In the genomic region with DNA sequence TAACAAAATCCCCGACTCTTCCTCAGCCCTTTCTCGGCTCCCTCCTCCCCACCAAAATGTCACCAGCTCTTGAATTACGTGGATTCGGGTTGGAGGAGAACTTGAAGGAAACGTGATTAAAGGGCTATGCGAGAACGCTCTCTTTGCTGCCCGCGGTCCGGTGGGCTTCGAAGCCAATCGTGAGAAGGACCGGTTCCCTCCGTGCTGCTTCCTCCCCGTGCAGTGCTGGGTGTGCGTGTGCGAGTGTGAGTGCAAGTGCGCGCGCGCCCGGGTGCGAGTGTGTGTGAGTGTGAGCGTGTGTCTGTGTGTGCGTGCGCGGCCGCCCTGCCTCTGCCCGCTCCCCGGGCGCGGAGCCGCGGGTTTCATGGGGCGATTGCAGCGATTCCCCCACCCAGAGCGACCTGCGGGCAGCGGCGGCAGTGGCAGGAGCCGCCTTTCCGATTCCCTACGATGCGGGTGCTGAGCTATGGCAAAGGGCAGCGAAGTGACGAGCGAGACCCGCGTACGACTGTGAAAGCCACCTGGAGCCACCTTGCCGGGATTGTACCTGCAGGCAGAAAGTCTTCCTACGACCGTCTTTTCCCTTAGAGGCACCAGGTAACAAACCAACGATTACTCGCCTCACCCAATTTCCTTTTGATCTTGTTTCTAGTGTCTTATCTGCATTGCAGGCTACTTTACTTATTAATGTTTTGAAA, we compare ENCODE assay signal across 1 cellular context.
TF ChIP-seq lines count a peak whose summit lies in the region.

No MANE protein-coding gene starts in this region.

TF ChIP-seq in A549, 52 proteins besides CTCF, POLR2A, EP300 and RAD21 (continued from another document):
- TF ChIP-seq, protein P1, sequence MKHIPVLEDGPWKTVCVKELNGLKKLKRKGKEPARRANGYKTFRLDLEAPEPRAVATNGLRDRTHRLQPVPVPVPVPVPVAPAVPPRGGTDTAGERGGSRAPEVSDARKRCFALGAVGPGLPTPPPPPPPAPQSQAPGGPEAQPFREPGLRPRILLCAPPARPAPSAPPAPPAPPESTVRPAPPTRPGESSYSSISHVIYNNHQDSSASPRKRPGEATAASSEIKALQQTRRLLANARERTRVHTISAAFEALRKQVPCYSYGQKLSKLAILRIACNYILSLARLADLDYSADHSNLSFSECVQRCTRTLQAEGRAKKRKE (CRISPR knock-in tag; IDR thresholded peaks at IDR 0.05; ENCODE audit: low read depth) = no peak
- no peak for TF ChIP-seq GATA3 (IDR thresholded peaks at IDR 0.05; ENCODE audit: borderline replicate concordance)
- no peak for TF ChIP-seq CHD2 (IDR thresholded peaks at IDR 0.05; ENCODE audit: low read length, partially characterized antibody)
